ENCODE assay signal across 3 cellular contexts in genomic region chr17:27829888-27830287, GRCh38. TPM values are rescaled to one million over a fixed set of nuclear protein-coding genes. Genes with fewer than 3 reads are reported as not detected.
"Had no signal": no experiment of that assay in that cellular context is flagged by ENCODE, and none has a peak within 500 bp of the region (broad histone marks: within the 10 kb centered on the region; RNA-seq: fewer than 3 reads in every experiment).

No MANE protein-coding gene starts in this region.

RNA-seq across cellular contexts. Expression of gene NOS2, which starts 29.6 kb away (rescaled TPM):
- total RNA-seq: activated T-helper 2 cell treated with anti-CD3 and anti-CD28 coated beads, Interferon-gamma antibody, Interleukin-2, Interleukin-4, amounts not matched to agents 10 μg/mL and 5 μg/mL and 100 μg/mL, durations not matched to agents 14 hours and 24 hours and 36 hours; chondrocyte had no signal
- polyA plus RNA-seq: keratinocyte had no signal
